Comparison of ENCODE assay signal across 16 cellular contexts in the genomic region with DNA sequence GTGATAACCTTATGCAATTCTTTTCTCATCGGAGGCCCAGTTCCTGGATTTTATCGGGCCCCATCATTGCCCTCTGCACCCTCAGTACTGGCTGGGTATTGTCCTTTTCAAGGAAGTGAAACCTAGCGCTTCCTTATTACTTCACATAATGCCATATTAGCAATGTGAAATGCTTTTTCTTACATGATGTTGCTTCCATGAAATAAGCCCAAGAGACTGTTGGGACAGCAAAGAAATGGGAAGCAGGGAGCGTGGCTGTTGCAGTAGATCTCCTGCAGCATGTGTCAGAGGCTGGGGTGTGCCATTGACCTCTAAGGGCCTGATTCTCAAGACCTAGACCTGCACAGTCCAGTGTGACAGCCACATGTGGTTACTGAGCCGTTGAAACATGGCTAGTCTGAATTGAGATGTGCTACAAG. TPM values are rescaled to one million over a fixed set of nuclear protein-coding genes. Genes with fewer than 3 reads are reported as not detected.
DNase-seq lines count a peak whose midpoint lies in the region; ATAC-seq and TF ChIP-seq lines count a peak whose summit lies in the region.
"Had no signal": no experiment of that assay in that cellular context is flagged by ENCODE, and none has a peak within 500 bp of the region (broad histone marks: within the 10 kb centered on the region; RNA-seq: fewer than 3 reads in every experiment).

No MANE protein-coding gene starts in this region.

- H3K9me3 ChIP-seq in Karpas-422 (ENCODE audit: low read length) (no peaks in the 10 kb centered on the region), Peyer's patch (no peaks in the 10 kb centered on the region), trophoblast cell (ENCODE audit: insufficient read depth, low read depth, low read length) (no peaks in the 10 kb centered on the region)
- H3K9me3 ChIP-seq: gastrocnemius medialis, MG63 had no signal

- H2AK5ac ChIP-seq in trophoblast cell (ENCODE audit: low read length), result no peak overlapping the region

- H3K79me2 ChIP-seq in Karpas-422 (ENCODE audit: low read length), result no peaks in the 10 kb centered on the region
- peaks cover 15% of the 10 kb centered on the region for H3K79me2 ChIP-seq in trophoblast cell (ENCODE audit: control insufficient read depth, insufficient read depth, low read length, poor library complexity)

- H3K9me2 ChIP-seq in Karpas-422 (replicated peaks; ENCODE audit: insufficient read depth, low read length), result no peaks in the 10 kb centered on the region

- H3K23ac ChIP-seq in trophoblast cell (ENCODE audit: low read length), result no peak overlapping the region

- H3K14ac ChIP-seq in trophoblast cell (ENCODE audit: low read length), result peak overlapping the region; percentile 35

- H2BK5ac ChIP-seq in trophoblast cell (ENCODE audit: low read depth, low read length, poor library complexity), result no peak overlapping the region

- no peak for TF ChIP-seq CTCF in Peyer's patch (IDR thresholded peaks at IDR 0.05)

- H3K27me3 ChIP-seq in Karpas-422 (ENCODE audit: low read length), result no peaks in the 10 kb centered on the region
- no peaks in the 10 kb centered on the region for H3K27me3 ChIP-seq in Peyer's patch
- no peaks in the 10 kb centered on the region for H3K27me3 ChIP-seq in trophoblast cell (ENCODE audit: insufficient read depth, low read length)
- H3K27me3 ChIP-seq: MG63 had no signal

- ATAC-seq in left cardiac atrium (peak; percentile 55 to 76), HG02798 (IDR thresholded peaks at IDR 0.05; ENCODE audit: poor library complexity, unreplicated experiment) (no peak), GM18519 (IDR thresholded peaks at IDR 0.05; ENCODE audit: low FRiP score, unreplicated experiment) (no peak)
- ATAC-seq: activated T-cell treated with anti-CD3 and anti-CD28 coated beads, Interleukin-2, amount 50 U/mL, for 4 hours; gastrocnemius medialis; stimulated activated naive CD8-positive, alpha-beta T cell treated with anti-CD3 and anti-CD28 coated beads, Interleukin-15, amount 100 ng/mL, for 72 hours had no signal

- no peak for TF ChIP-seq POLR2A in Peyer's patch (IDR thresholded peaks at IDR 0.05)

- H3K4me3 ChIP-seq in Karpas-422 (ENCODE audit: low read length), result no peak overlapping the region
- H3K4me3 ChIP-seq in Peyer's patch, result no peak overlapping the region
- H3K4me3 ChIP-seq in trophoblast cell (ENCODE audit: low read depth, low read length), result peak overlapping the region; percentile 14
- H3K4me3 ChIP-seq: gastrocnemius medialis, MG63 had no signal

- H3K27ac ChIP-seq in Karpas-422 (ENCODE audit: low read length) (peak overlapping the region; percentile 12; the same call in 1 of the 2 replicates), Peyer's patch (peak overlapping the region in 3 of 4 donors; percentile 45 to 87 (median 55)), trophoblast cell (ENCODE audit: low read depth, low read length) (peak overlapping the region; percentile 37)
- H3K27ac ChIP-seq: gastrocnemius medialis had no signal

- H2BK120ac ChIP-seq in trophoblast cell (ENCODE audit: insufficient read depth, low read length, poor library complexity), result no peak overlapping the region

- H3K79me1 ChIP-seq in trophoblast cell (ENCODE audit: low read length), result peaks cover 4% of the 10 kb centered on the region

- H3K4ac ChIP-seq in trophoblast cell (ENCODE audit: low read depth, low read length), result peak overlapping the region; percentile 74

- H4K20me1 ChIP-seq in Karpas-422 (ENCODE audit: insufficient read depth, low read depth, low read length), result no peaks in the 10 kb centered on the region

- H2AFZ ChIP-seq in Karpas-422 (ENCODE audit: low read length), result peak overlapping the region; percentile 64
- H2AFZ ChIP-seq in trophoblast cell (ENCODE audit: insufficient read depth, low read length, poor library complexity), result no peak overlapping the region

- peak overlapping the region; percentile 73 for H2BK12ac ChIP-seq in trophoblast cell (ENCODE audit: low read length)

- peak overlapping the region; percentile 49 for H3K18ac ChIP-seq in trophoblast cell (ENCODE audit: low read length)

- H3K4me2 ChIP-seq in Karpas-422 (ENCODE audit: low read depth, low read length, poor library complexity, severe bottlenecking) (peak overlapping the region; percentile 3), trophoblast cell (ENCODE audit: low read length) (no peak overlapping the region)

- intact Hi-C loops in left cardiac atrium (cut with DNase I), result no loop called here

- H3K9ac ChIP-seq in Karpas-422 (ENCODE audit: low read length), result no peak overlapping the region
- no peak overlapping the region for H3K9ac ChIP-seq in trophoblast cell (ENCODE audit: low read length)

- no CpG with 5 or more reads among the region's 5 CpGs for WGBS in trophoblast cell (ENCODE audit: extremely low coverage, insufficient coverage, insufficient read length)

- H3K36me3 ChIP-seq in Karpas-422 (ENCODE audit: insufficient read depth, low read length) (no peaks in the 10 kb centered on the region), Peyer's patch (no peaks in the 10 kb centered on the region), trophoblast cell (ENCODE audit: control insufficient read depth in 1 of 2, insufficient read depth in 2 of 2, low read length in 2 of 2) (peaks cover 2 to 3% of the 10 kb centered on the region in 2 experiments)
- H3K36me3 ChIP-seq: gastrocnemius medialis, MG63 had no signal

- H4K8ac ChIP-seq in trophoblast cell (ENCODE audit: low read depth, low read length), result no peak overlapping the region

- H3K4me1 ChIP-seq in Karpas-422 (ENCODE audit: low read length) (peaks cover 70% of the 10 kb centered on the region), Peyer's patch (peaks cover 0 to 5% (median 0%) of the 10 kb centered on the region in 4 donors), trophoblast cell (ENCODE audit: control insufficient read depth in 1 of 2, insufficient read depth in 2 of 2, low read length in 2 of 2) (peaks cover 10 to 19% of the 10 kb centered on the region in 2 experiments)
- H3K4me1 ChIP-seq: gastrocnemius medialis had no signal

- DNase-seq in Karpas-422 (peak; percentile 78), Peyer's patch (peak in 2 of 3 donors; percentile 61 to 83), left cardiac atrium (peak; percentile 37), trophoblast cell (peak in 1 of 2 donors; percentile 31), AG20443 (ENCODE audit: low spot score) (no peak)
- DNase-seq in activated effector memory CD4-positive, alpha-beta T cell treated with anti-CD3 and anti-CD28 coated beads, Interleukin-2, amount 50 U/mL, for 16 hours, result no peak
- DNase-seq: activated CD4-positive, alpha-beta memory T cell treated with anti-CD3 and anti-CD28 coated beads, Interleukin-2, amount 10 ng/mL, durations not matched to agents 7 days and 5 days; activated naive CD8-positive, alpha-beta T cell treated with anti-CD3 and anti-CD28 coated beads for 36 hours; activated T-cell treated with anti-CD3 and anti-CD28 coated beads, Interleukin-2, amount 50 U/mL, for 4 hours; MG63; NCI-H2029 treated with DMSO at 0.1 percent for 48 hours; NCI-H510A; stimulated activated naive CD8-positive, alpha-beta T cell treated with anti-CD3 and anti-CD28 coated beads, Interleukin-15, amount 100 ng/mL, for 72 hours had no signal

- H4K12ac ChIP-seq in trophoblast cell (ENCODE audit: low read depth, low read length), result no peak overlapping the region

- H4K91ac ChIP-seq in trophoblast cell (ENCODE audit: low read depth, low read length), result no peak overlapping the region

RNA-seq across cellular contexts. Expression of a gene that starts 8.1 kb away (rescaled TPM):
- 3.3 and 9.1 TPM in 2 replicates for total RNA-seq in Karpas-422 (2014; rRNA removed; shearing (Covaris generic); ENCODE audit: low replicate concordance)
- 100 to 1,000 TPM in 3 of 4 donors, 10 to 100 TPM in 1; 29.7 to 159 (median 120) TPM for total RNA-seq in Peyer's patch
- 1 to 10 TPM; 4.1 to 4.8 TPM for total RNA-seq in left cardiac atrium
- 39.1 and 39.9 TPM in 2 replicates for polyA plus RNA-seq in trophoblast cell (2013)

RNA-seq across cellular contexts. Expression of a gene that starts 56.3 kb away (rescaled TPM):
- total RNA-seq in Karpas-422 (2014; rRNA removed; shearing (Covaris generic); ENCODE audit: low replicate concordance), result not detected in 2 replicates
- total RNA-seq in Peyer's patch (10 to 100 TPM in 1 of 4 donors, 1 to 10 TPM in 3; 2.5 to 16.5 (median 8.0) TPM), left cardiac atrium (10 to 100 TPM; 12.8 to 15.3 TPM)
- 184 and 205 TPM in 2 replicates for polyA plus RNA-seq in trophoblast cell (2013)
- total RNA-seq: activated naive CD8-positive, alpha-beta T cell treated with anti-CD3 and anti-CD28 coated beads for 36 hours had no signal

Comparison
In these comparisons a context has a peak if more than half of its experiments do, and no peak if none do; other contexts are left out.
1. DNase-seq: peak in Karpas-422 (single experiment), Peyer's patch (2 of 3) and left cardiac atrium (single experiment); none in AG20443 (single experiment) and activated effector memory CD4-positive, alpha-beta T cell treated with anti-CD3 and anti-CD28 coated beads, Interleukin-2, amount 50 U/mL, for 16 hours (single experiment).
2. ATAC-seq: peak in left cardiac atrium (2 of 2); none in HG02798 (single experiment) and GM18519 (single experiment).
3. Peak in every context shown above with its lines, with median percentiles within 50 percentile points of each other: H3K27ac ChIP-seq.